8 cellular contexts compared by ENCODE assay signal in the genomic region with DNA sequence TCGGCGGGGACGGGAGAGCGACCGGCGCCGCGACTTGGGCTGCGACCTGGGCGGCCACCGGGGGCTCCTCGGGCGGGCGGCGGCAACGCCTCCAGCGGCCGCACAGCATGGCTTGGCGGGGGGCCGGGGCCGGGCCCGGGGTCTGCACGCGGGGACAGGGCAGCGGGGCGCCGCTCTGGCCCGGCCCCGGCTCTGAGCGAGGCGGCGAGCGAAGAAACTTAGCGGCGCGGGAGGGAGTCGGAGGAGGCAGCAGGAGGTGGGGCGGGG. TPM values are rescaled to one million over a fixed set of nuclear protein-coding genes. Genes with fewer than 3 reads are reported as not detected.
DNase-seq lines count a peak whose midpoint lies in the region; ATAC-seq and TF ChIP-seq lines count a peak whose summit lies in the region.

A gene with protein sequence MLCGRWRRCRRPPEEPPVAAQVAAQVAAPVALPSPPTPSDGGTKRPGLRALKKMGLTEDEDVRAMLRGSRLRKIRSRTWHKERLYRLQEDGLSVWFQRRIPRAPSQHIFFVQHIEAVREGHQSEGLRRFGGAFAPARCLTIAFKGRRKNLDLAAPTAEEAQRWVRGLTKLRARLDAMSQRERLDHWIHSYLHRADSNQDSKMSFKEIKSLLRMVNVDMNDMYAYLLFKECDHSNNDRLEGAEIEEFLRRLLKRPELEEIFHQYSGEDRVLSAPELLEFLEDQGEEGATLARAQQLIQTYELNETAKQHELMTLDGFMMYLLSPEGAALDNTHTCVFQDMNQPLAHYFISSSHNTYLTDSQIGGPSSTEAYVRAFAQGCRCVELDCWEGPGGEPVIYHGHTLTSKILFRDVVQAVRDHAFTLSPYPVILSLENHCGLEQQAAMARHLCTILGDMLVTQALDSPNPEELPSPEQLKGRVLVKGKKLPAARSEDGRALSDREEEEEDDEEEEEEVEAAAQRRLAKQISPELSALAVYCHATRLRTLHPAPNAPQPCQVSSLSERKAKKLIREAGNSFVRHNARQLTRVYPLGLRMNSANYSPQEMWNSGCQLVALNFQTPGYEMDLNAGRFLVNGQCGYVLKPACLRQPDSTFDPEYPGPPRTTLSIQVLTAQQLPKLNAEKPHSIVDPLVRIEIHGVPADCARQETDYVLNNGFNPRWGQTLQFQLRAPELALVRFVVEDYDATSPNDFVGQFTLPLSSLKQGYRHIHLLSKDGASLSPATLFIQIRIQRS (minus strand): TSS at position 214 of the 267 bp plus-strand sequence. CDS start 105 bp downstream, at position 109.

- POLR2A ChIA-PET in HCT116 (lab: Charles Lee) = interaction anchor here (1.1 kb wide), 1 partner anchor 17 kb away, joined by 5 read pairs; a partner anchor contains a TSS

- TF ChIP-seq POLR2A in HCT116 (IDR thresholded peaks at IDR 0.05; ENCODE audit: borderline replicate concordance, extremely low read depth, insufficient read depth, insufficient read length) = no peak

- DNase-seq in HCT116 (ENCODE audit: low read depth, low spot score) = no peak
- DNase-seq in T-helper 2 cell treated with Interferon-gamma antibody and Interleukin-4, amounts not matched to agents 5 μg/mL and 100 μg/mL, for 36 hours (ENCODE audit: low spot score) = no peak
- DNase-seq in foreskin fibroblast = no peak
- DNase-seq in stimulated activated CD4-positive, alpha-beta T cell treated with anti-CD3 and anti-CD28 coated beads, Interleukin-2, amount 100 ng/mL, for 48 hours = no peak
- no peak for DNase-seq in CD1c-positive myeloid dendritic cell (ENCODE audit: extremely low spot score)
- DNase-seq in dedifferentiated amniotic fluid mesenchymal stem cell (ENCODE audit: extremely low spot score) = no peak
- no peak for DNase-seq in AG08396 (ENCODE audit: low spot score)

- H3K4me1 Mint-ChIP-seq in T-helper 2 cell treated with Interferon-gamma antibody and Interleukin-4, amounts not matched to agents 5 μg/mL and 100 μg/mL, for 36 hours (ENCODE audit: low read depth) = peaks cover 11% of the 10 kb centered on the region

- H4K20me1 ChIP-seq in HCT116 (ENCODE audit: insufficient read depth) = no peaks in the 10 kb centered on the region

- BruUV-seq in HCT116 (replicated peaks; lab: Mats Ljungman, UMichigan) = no TSS peak

- H3K4me2 ChIP-seq in HCT116 (ENCODE audit: low read length) = peak within 1 kb of the TSS; percentile 100
- peak within 1 kb of the TSS; percentile 100 for H3K4me2 ChIP-seq in parathyroid adenoma (ENCODE audit: low read length)

- no peak for TF ChIP-seq CTCF in HCT116 (IDR thresholded peaks at IDR 0.05 in 2 of 3, conservative IDR thresholded peaks at IDR 0.05 in 1 of 3; ENCODE audit: borderline replicate concordance in 1 of 3, insufficient read depth in 1 of 3, low read depth in 2 of 3, low read length in 2 of 3)
- no peak for TF ChIP-seq CTCF in foreskin fibroblast (IDR thresholded peaks at IDR 0.05; ENCODE audit: low read depth, low read length)
- no peak for TF ChIP-seq CTCF in parathyroid adenoma (IDR thresholded peaks at IDR 0.05)

- H3K79me2 ChIP-seq in HCT116 (ENCODE audit: insufficient read depth, low read length) (peaks cover 42% of the 10 kb centered on the region), parathyroid adenoma (no peaks in the 10 kb centered on the region)

- H3K9me3 ChIP-seq in HCT116 (ENCODE audit: control insufficient read depth in 1 of 2, insufficient read depth in 1 of 2, low read depth in 1 of 2, low read length in 2 of 2) = no peaks in the 10 kb centered on the region
- no peaks in the 10 kb centered on the region for H3K9me3 ChIP-seq in parathyroid adenoma (ENCODE audit: control insufficient read depth, low read length)

- H2AFZ ChIP-seq in HCT116 (ENCODE audit: low read depth, low read length, poor library complexity, severe bottlenecking) (peak within 1 kb of the TSS; percentile 84), parathyroid adenoma (peak within 1 kb of the TSS; percentile 98)

- RAD21 ChIA-PET in HCT116 (lab: Charles Lee; ENCODE audit: low non-redundant PET in 1 of 2, low total read pairs in 2 of 2, uncharacterized antibody in 2 of 2, unreplicated experiment in 2 of 2) = no interaction called here

- H3K27me3 ChIP-seq in HCT116 (ENCODE audit: insufficient read depth, low read length) (no peaks in the 10 kb centered on the region), parathyroid adenoma (ENCODE audit: control insufficient read depth, insufficient read depth, low read length) (no peaks in the 10 kb centered on the region)

- H3K4me3 ChIP-seq in HCT116 (replicated peaks in 1 of 2; ENCODE audit: low read depth in 1 of 2, low read length in 2 of 2) (peak within 1 kb of the TSS; percentile 84 to 86), foreskin fibroblast (ENCODE audit: low read depth in 1 of 2, low read length in 2 of 2) (peak within 1 kb of the TSS; percentile 85 to 91), parathyroid adenoma (ENCODE audit: low read depth, low read length) (peak within 1 kb of the TSS; percentile 91)

- no peaks in the 10 kb centered on the region for H3K9me2 ChIP-seq in HCT116 (ENCODE audit: insufficient read depth)

- no peak for ATAC-seq in HCT116

- no peaks in the 10 kb centered on the region for H3K36me3 Mint-ChIP-seq in T-helper 2 cell treated with Interferon-gamma antibody and Interleukin-4, amounts not matched to agents 5 μg/mL and 100 μg/mL, for 36 hours (ENCODE audit: low read depth)

- H3K27ac ChIP-seq in HCT116 (ENCODE audit: low read depth, low read length) (peak within 1 kb of the TSS; percentile 95), parathyroid adenoma (peak within 1 kb of the TSS; percentile 96)

- intact Hi-C loops in HCT116 (cut with micrococcal nuclease) = loop anchor here (5.0 to 10.0 kb wide), 3 partner anchors 70 to 357 kb away; a partner anchor contains a TSS

- no peak for TF ChIP-seq RAD21 in HCT116 (IDR thresholded peaks at IDR 0.05; ENCODE audit: low read depth)

- H3K9me3 Mint-ChIP-seq in T-helper 2 cell treated with Interferon-gamma antibody and Interleukin-4, amounts not matched to agents 5 μg/mL and 100 μg/mL, for 36 hours = no peaks in the 10 kb centered on the region

- H3K36me3 ChIP-seq in HCT116 (ENCODE audit: control insufficient read depth in 1 of 2, insufficient read depth in 2 of 2, low read length in 2 of 2) (no peaks in the 10 kb centered on the region), parathyroid adenoma (ENCODE audit: control insufficient read depth, insufficient read depth, low read length) (no peaks in the 10 kb centered on the region)

- CTCF ChIA-PET in HCT116 (lab: Charles Lee) = interaction anchor here (1.5 kb wide), 1 partner anchor 23 kb away, joined by 4 read pairs; no protein-coding TSS in a partner anchor

- peak within 1 kb of the TSS; percentile 87 for H3K4me3 Mint-ChIP-seq in T-helper 2 cell treated with Interferon-gamma antibody and Interleukin-4, amounts not matched to agents 5 μg/mL and 100 μg/mL, for 36 hours

- peaks cover 47 to 68% of the 10 kb centered on the region in 2 experiments for H3K4me1 ChIP-seq in HCT116 (ENCODE audit: control insufficient read depth in 1 of 2, insufficient read depth in 2 of 2, low read length in 2 of 2)
- peaks cover 10% of the 10 kb centered on the region for H3K4me1 ChIP-seq in parathyroid adenoma

- peak within 1 kb of the TSS; percentile 82 for H3K9ac ChIP-seq in HCT116 (ENCODE audit: low read length)
- H3K9ac ChIP-seq in parathyroid adenoma = peak within 1 kb of the TSS; percentile 71

- H3K27ac Mint-ChIP-seq in T-helper 2 cell treated with Interferon-gamma antibody and Interleukin-4, amounts not matched to agents 5 μg/mL and 100 μg/mL, for 36 hours = peak within 1 kb of the TSS; percentile 82

- H3K27me3 Mint-ChIP-seq in T-helper 2 cell treated with Interferon-gamma antibody and Interleukin-4, amounts not matched to agents 5 μg/mL and 100 μg/mL, for 36 hours (ENCODE audit: low read depth) = peaks cover 11% of the 10 kb centered on the region

TF ChIP-seq in HCT116, 20 proteins besides CTCF, POLR2A, EP300 and RAD21:
- TF ChIP-seq ZFX (IDR thresholded peaks at IDR 0.05) = 0 out of 2 replicates have a peak, but pooled peaks have one; percentile 0
- TF ChIP-seq CBX3 (IDR thresholded peaks at IDR 0.05; ENCODE audit: low read depth) = no peak

RNA-seq across cellular contexts. Expression of the gene that starts here (rescaled TPM):
- total RNA-seq in HCT116 (2021; ENCODE audit: unreplicated experiment) = 197 TPM
- polyA plus RNA-seq in HCT116 (2012) = 109 and 122 TPM in 2 replicates
